In genomic region chr15:49046113-49046883, GRCh38 we compare ENCODE assay signal across 8 cellular contexts. TPM values are rescaled to one million over a fixed set of nuclear protein-coding genes. Genes with fewer than 3 reads are reported as not detected.
DNase-seq lines count a peak whose midpoint lies in the region; ATAC-seq and TF ChIP-seq lines count a peak whose summit lies in the region.

TSS of gene SECISBP2L (minus strand) at chr15:49046446. CDS start at chr15:49046299, 147 bp downstream.

- CTCF ChIA-PET in GM10248 (lab: Yijun Ruan, JAX) (interaction anchor here (0.9 to 2.2 kb wide), 11 partner anchors 9 to 100 kb away, joined by 3 to 9 read pairs (median 3); no protein-coding TSS in a partner anchor), SK-N-SH (lab: Yijun Ruan, JAX) (interaction anchor here (0.5 to 3.8 kb wide), 13 partner anchors 10 to 1907 kb away, joined by 3 to 19 read pairs (median 3); partner anchors contain the start of genes EID1 and SHC4)

- H3K4me3 ChIP-seq in SK-N-SH (ENCODE audit: low read depth in 2 of 2, low read length in 1 of 2) (peak within 1 kb of the TSS; percentile 78 to 99), testis (peak within 1 kb of the TSS; percentile 96 to 98)

- H3K4me1 Mint-ChIP-seq in HFFc6 (ENCODE audit: low read depth), result peaks cover 27% of the 10 kb centered on the region
- peaks cover 44% of the 10 kb centered on the region for H3K4me1 Mint-ChIP-seq in activated naive CD4-positive, alpha-beta T cell treated with anti-CD3 and anti-CD28 coated beads, Interleukin-2, amount 50 U/mL, for 24 hours

- H3K4me2 ChIP-seq in SK-N-SH, result peak within 1 kb of the TSS; percentile 73

- H4K20me1 ChIP-seq in SK-N-SH (ENCODE audit: insufficient read depth), result peaks cover 14% of the 10 kb centered on the region

- H3K36me3 Mint-ChIP-seq in HFFc6 (ENCODE audit: low read depth), result peaks cover 14% of the 10 kb centered on the region
- no peaks in the 10 kb centered on the region for H3K36me3 Mint-ChIP-seq in activated naive CD4-positive, alpha-beta T cell treated with anti-CD3 and anti-CD28 coated beads, Interleukin-2, amount 50 U/mL, for 24 hours

- peak; percentile 98 for ATAC-seq in omental fat pad (ENCODE audit: low FRiP score)

- POLR2A ChIA-PET in GM10248 (lab: Yijun Ruan, JAX) (interaction anchor here (1.2 kb wide), 1 partner anchor 236 kb away, joined by 3 read pairs; no protein-coding TSS in a partner anchor), SK-N-SH (lab: Yijun Ruan, JAX) (interaction anchor here (1.0 to 1.5 kb wide), 3 partner anchors 83 to 168 kb away, joined by 4 to 7 read pairs (median 4); partner anchors contain the start of genes COPS2, EID1 and SHC4)

- 13% methylated on average over 30 of the region's 53 CpGs for WGBS in SK-N-SH (ENCODE audit: low lambda C conversion rate)
- WGBS in testis, 2 donors, result 1 to 2% methylated on average over 24 to 39 of the region's 53 CpGs

- no peak for TF ChIP-seq POLR2A in testis (IDR thresholded peaks at IDR 0.05)

- no peaks in the 10 kb centered on the region for H3K9me3 ChIP-seq in SK-N-SH
- no peaks in the 10 kb centered on the region for H3K9me3 ChIP-seq in testis

- H3K9ac ChIP-seq in SK-N-SH, result peak within 1 kb of the TSS; percentile 87

- H3K27ac Mint-ChIP-seq in HFFc6, result peak within 1 kb of the TSS; percentile 93
- peak within 1 kb of the TSS; percentile 95 for H3K27ac Mint-ChIP-seq in activated naive CD4-positive, alpha-beta T cell treated with anti-CD3 and anti-CD28 coated beads, Interleukin-2, amount 50 U/mL, for 24 hours

- H3K4me1 ChIP-seq in SK-N-SH (ENCODE audit: control insufficient read depth in 1 of 2, insufficient read depth in 2 of 2, low read depth in 1 of 2, low read length in 1 of 2) (peaks cover 7 to 9% of the 10 kb centered on the region in 2 experiments; a peak in 3 of 4 replicates), testis (peaks cover 14% of the 10 kb centered on the region)

- H3K36me3 ChIP-seq in SK-N-SH (replicated peaks in 1 of 2; ENCODE audit: control insufficient read depth in 1 of 2, insufficient read depth in 2 of 2, low read length in 1 of 2), result peaks cover 0 to 8% of the 10 kb centered on the region in 2 experiments
- no peaks in the 10 kb centered on the region for H3K36me3 ChIP-seq in testis (ENCODE audit: low read depth, missing control alignments)

- H2AFZ ChIP-seq in SK-N-SH (ENCODE audit: low read depth), result peak within 1 kb of the TSS; percentile 98

- intact Hi-C loops in testis (cut with DNase I; ENCODE audit: low total_unique reads), result no loop called here

- peak; percentile 52 to 70; a peak in 3 of 4 replicates for TF ChIP-seq EP300 in SK-N-SH (IDR thresholded peaks at IDR 0.05; ENCODE audit: borderline replicate concordance in 1 of 2, low read depth in 1 of 2, low read length in 1 of 2)

- H3K9me2 ChIP-seq in SK-N-SH, result no peaks in the 10 kb centered on the region

- H3K27ac ChIP-seq in SK-N-SH (ENCODE audit: low read depth in 2 of 2, low read length in 1 of 2) (peak within 1 kb of the TSS; percentile 75 to 82), testis (peak within 1 kb of the TSS; percentile 88 to 93)

- H3K79me2 ChIP-seq in SK-N-SH (ENCODE audit: insufficient read depth), result peaks cover 50% of the 10 kb centered on the region

- peaks cover 1% of the 10 kb centered on the region for H3K27me3 Mint-ChIP-seq in HFFc6 (ENCODE audit: insufficient read depth)
- no peaks in the 10 kb centered on the region for H3K27me3 Mint-ChIP-seq in activated naive CD4-positive, alpha-beta T cell treated with anti-CD3 and anti-CD28 coated beads, Interleukin-2, amount 50 U/mL, for 24 hours

- no peaks in the 10 kb centered on the region for H3K27me3 ChIP-seq in SK-N-SH (ENCODE audit: insufficient read depth)
- no peaks in the 10 kb centered on the region for H3K27me3 ChIP-seq in testis

- no peaks in the 10 kb centered on the region for H3K9me3 Mint-ChIP-seq in HFFc6
- H3K9me3 Mint-ChIP-seq in activated naive CD4-positive, alpha-beta T cell treated with anti-CD3 and anti-CD28 coated beads, Interleukin-2, amount 50 U/mL, for 24 hours, result no peaks in the 10 kb centered on the region

- peaks cover 3% of the 10 kb centered on the region for H3F3A ChIP-seq in SK-N-SH (replicated peaks; ENCODE audit: insufficient read depth)

- TF ChIP-seq CTCF in GM10248 (IDR thresholded peaks at IDR 0.05; ENCODE audit: control extremely low read depth, extremely low read depth, low read depth, missing control alignments), result peak; percentile 74
- peak; percentile 34; the same call in 1 of the 2 replicates for TF ChIP-seq CTCF in HFFc6 (IDR thresholded peaks at IDR 0.05)
- TF ChIP-seq CTCF in SK-N-SH (IDR thresholded peaks at IDR 0.05), result peak; percentile 47
- no peak for TF ChIP-seq CTCF in omental fat pad (IDR thresholded peaks at IDR 0.05)
- peak in 2 of 3 experiments; percentile 15 to 25 for TF ChIP-seq CTCF in testis (IDR thresholded peaks at IDR 0.05)

- H3K4me3 Mint-ChIP-seq in HFFc6, result peak within 1 kb of the TSS; percentile 99
- peak within 1 kb of the TSS; percentile 96 for H3K4me3 Mint-ChIP-seq in activated naive CD4-positive, alpha-beta T cell treated with anti-CD3 and anti-CD28 coated beads, Interleukin-2, amount 50 U/mL, for 24 hours

- peak; percentile 42 for TF ChIP-seq RAD21 in SK-N-SH (IDR thresholded peaks at IDR 0.05; ENCODE audit: low read length)

- peak; percentile 94 for DNase-seq in GM10248 (ENCODE audit: extremely low spot score)
- DNase-seq in HFFc6, result peak; percentile 92
- peak; percentile 96 for DNase-seq in NAMALWA (ENCODE audit: low spot score)
- peak; percentile 95 for DNase-seq in SK-N-SH
- DNase-seq in glomerular endothelial cell (ENCODE audit: extremely low read depth, low read depth, low spot score), result peak; percentile 80
- peak; percentile 78 for DNase-seq in omental fat pad (ENCODE audit: low spot score)
- peak; percentile 96 for DNase-seq in testis

TF ChIP-seq in SK-N-SH, 30 proteins besides CTCF, POLR2A, EP300 and RAD21 (continues in another document):
- TF ChIP-seq ELF1 (IDR thresholded peaks at IDR 0.05) (peak; percentile 84), SMC3 (IDR thresholded peaks at IDR 0.05; ENCODE audit: low read depth, low read length) (peak; percentile 46), IRF3 (IDR thresholded peaks at IDR 0.05; ENCODE audit: low read depth, low read length) (no peak), RFX5 (IDR thresholded peaks at IDR 0.05; ENCODE audit: low read length) (peak; percentile 55; the same call in 1 of the 2 replicates), TCF12 (IDR thresholded peaks at IDR 0.05) (peak; percentile 65), USF1 (IDR thresholded peaks at IDR 0.05; ENCODE audit: borderline replicate concordance, low read depth) (no peak), MEF2A (IDR thresholded peaks at IDR 0.05; ENCODE audit: borderline replicate concordance, low read depth) (no peak), MXI1 (IDR thresholded peaks at IDR 0.05; ENCODE audit: low read depth, low read length) (peak; percentile 77), JUND (IDR thresholded peaks at IDR 0.05) (no peak), TAF1 (IDR thresholded peaks at IDR 0.05; ENCODE audit: borderline replicate concordance, low read depth, low read length) (peak; percentile 73; the same call in 1 of the 2 replicates), SIN3A (IDR thresholded peaks at IDR 0.05; ENCODE audit: borderline replicate concordance, low read depth, low read length) (peak; percentile 99), GATA2 (CRISPR knock-in tag; IDR thresholded peaks at IDR 0.05) (0 out of 2 replicates have a peak, but pooled peaks have one; percentile 38), RXRA (IDR thresholded peaks at IDR 0.05; ENCODE audit: borderline replicate concordance, low read depth) (no peak), FOXM1 (IDR thresholded peaks at IDR 0.05; ENCODE audit: low read depth) (no peak), RCOR1 (IDR thresholded peaks at IDR 0.05; ENCODE audit: low read length) (peak; percentile 31; the same call in 1 of the 2 replicates)
- TF ChIP-seq, protein P1, sequence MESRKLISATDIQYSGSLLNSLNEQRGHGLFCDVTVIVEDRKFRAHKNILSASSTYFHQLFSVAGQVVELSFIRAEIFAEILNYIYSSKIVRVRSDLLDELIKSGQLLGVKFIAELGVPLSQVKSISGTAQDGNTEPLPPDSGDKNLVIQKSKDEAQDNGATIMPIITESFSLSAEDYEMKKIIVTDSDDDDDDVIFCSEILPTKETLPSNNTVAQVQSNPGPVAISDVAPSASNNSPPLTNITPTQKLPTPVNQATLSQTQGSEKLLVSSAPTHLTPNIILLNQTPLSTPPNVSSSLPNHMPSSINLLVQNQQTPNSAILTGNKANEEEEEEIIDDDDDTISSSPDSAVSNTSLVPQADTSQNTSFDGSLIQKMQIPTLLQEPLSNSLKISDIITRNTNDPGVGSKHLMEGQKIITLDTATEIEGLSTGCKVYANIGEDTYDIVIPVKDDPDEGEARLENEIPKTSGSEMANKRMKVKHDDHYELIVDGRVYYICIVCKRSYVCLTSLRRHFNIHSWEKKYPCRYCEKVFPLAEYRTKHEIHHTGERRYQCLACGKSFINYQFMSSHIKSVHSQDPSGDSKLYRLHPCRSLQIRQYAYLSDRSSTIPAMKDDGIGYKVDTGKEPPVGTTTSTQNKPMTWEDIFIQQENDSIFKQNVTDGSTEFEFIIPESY (IDR thresholded peaks at IDR 0.05; ENCODE audit: borderline replicate concordance, low read depth), result peak; percentile 55; the same call in 1 of the 2 replicates

RNA-seq across cellular contexts. Expression of gene SECISBP2L, which starts in this region (rescaled TPM):
- total RNA-seq in HFFc6 (2021; fragmentation: NEBNext Ultra II Directional; extraction: Animal tissue kit (Norgen Biotek cat#: 25700)), result 10 to 100 TPM; 46.2 to 57.6 (median 54.7) TPM
- polyA plus RNA-seq in SK-N-SH (2012; rRNA removed) (6.0 and 7.7 TPM in 2 replicates), testis (ENCODE audit: insufficient read depth, low read depth, low replicate concordance) (29.2 TPM)
- 8.8 and 9.0 TPM in 2 replicates for polyA plus RNA-seq in SK-N-SH (2012; cell fraction: cytosol; rRNA removed)
- polyA plus RNA-seq in SK-N-SH (2012; cell fraction: nucleus; rRNA removed), result 6.7 and 12.3 TPM in 2 replicates
- total RNA-seq in glomerular endothelial cell (24.5 and 38.0 TPM in 2 replicates), omental fat pad (10 to 100 TPM; 31.0 to 56.7 (median 50.0) TPM), testis (10 to 100 TPM; 53.6 to 76.1 TPM)

Comparison
In these comparisons a context has a peak if more than half of its experiments do, and no peak if none do; other contexts are left out.
1. Peak in every context shown above with its lines: DNase-seq, ATAC-seq, H3K4me3 ChIP-seq and H3K27ac ChIP-seq.
2. CTCF ChIP-seq: peak in GM10248 (single experiment), HFFc6 (single experiment), SK-N-SH (single experiment) and testis (2 of 3); none in omental fat pad (0 of 3).